In the genomic region with DNA sequence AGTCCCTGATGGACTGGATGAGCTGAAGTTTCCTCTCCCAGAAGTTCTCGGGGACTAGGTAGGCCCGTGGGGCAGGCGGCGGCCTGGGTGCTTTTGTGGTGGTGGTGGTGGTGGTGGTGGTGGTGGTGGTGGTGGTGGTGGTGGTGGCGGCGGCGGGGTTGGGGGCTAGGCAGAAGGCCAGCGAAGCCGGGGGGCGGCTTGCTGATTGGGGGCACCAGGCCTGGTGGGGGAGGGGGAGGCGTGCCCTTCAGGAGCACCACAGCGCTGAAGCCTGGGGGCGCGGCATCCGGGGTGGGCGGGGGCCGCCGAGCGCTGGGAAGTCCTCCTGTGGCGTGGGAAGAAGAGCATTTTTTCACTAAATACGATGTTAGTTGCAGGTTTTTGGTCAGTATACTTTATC, we compare ENCODE assay signal across 36 cellular contexts. TPM values are rescaled to one million over a fixed set of nuclear protein-coding genes. Genes with fewer than 3 reads are reported as not detected.
"Had no signal": no experiment of that assay in that cellular context is flagged by ENCODE, and none has a peak within 500 bp of the region (broad histone marks: within the 10 kb centered on the region; RNA-seq: fewer than 3 reads in every experiment).

No MANE protein-coding gene starts in this region.

- H3K9me3 Mint-ChIP-seq: activated naive CD8-positive, alpha-beta T cell treated with anti-CD3 and anti-CD28 coated beads for 36 hours; T-helper 1 cell treated with Interleukin-12 subunit alpha and Interleukin-12 subunit beta and Interleukin-4 antibody, amounts not matched to agents 30 μg/mL and 1 μg/mL, for 36 hours had no signal

- H3K36me3 Mint-ChIP-seq: activated naive CD8-positive, alpha-beta T cell treated with anti-CD3 and anti-CD28 coated beads for 36 hours; naive B cell had no signal

- H3K36me3 ChIP-seq: adrenal gland, brain microvascular endothelial cell, heart left ventricle, right atrium auricular region, transverse colon had no signal

- H3K27ac ChIP-seq: adrenal gland, brain microvascular endothelial cell, foreskin keratinocyte, heart left ventricle, parathyroid adenoma, psoas muscle, right atrium auricular region, skin epidermis, testis, transverse colon, VCaP had no signal

- H3K27ac Mint-ChIP-seq: activated naive CD8-positive, alpha-beta T cell treated with anti-CD3 and anti-CD28 coated beads for 36 hours; effector memory CD8-positive, alpha-beta T cell; mesothelial cell of epicardium; naive B cell; T-helper 1 cell treated with Interleukin-12 subunit alpha and Interleukin-12 subunit beta and Interleukin-4 antibody, amounts not matched to agents 30 μg/mL and 1 μg/mL, for 36 hours had no signal

- H3K9ac ChIP-seq: parathyroid adenoma had no signal

- H3K4me3 ChIP-seq: adrenal gland, psoas muscle, right atrium auricular region, skin epidermis, testis had no signal

- H3K27me3 ChIP-seq: adrenal gland, brain microvascular endothelial cell, right atrium auricular region, testis, transverse colon had no signal

- DNase-seq: activated CD4-positive, alpha-beta T cell treated with anti-CD3 and anti-CD28 coated beads for 48 hours; activated CD4-positive, alpha-beta T cell treated with anti-CD3 and anti-CD28 coated beads, Interleukin-2, amount 50 U/mL, for 48 hours; activated CD8-positive, alpha-beta memory T cell treated with anti-CD3 and anti-CD28 coated beads for 24 hours; activated effector memory CD4-positive, alpha-beta T cell treated with Interleukin-2 at 50 U/mL for 16 hours; activated naive CD4-positive, alpha-beta T cell treated with Interleukin-2 at 50 U/mL for 16 hours; activated naive CD8-positive, alpha-beta T cell treated with anti-CD3 and anti-CD28 coated beads for 36 hours; adrenal gland; aorta; brain microvascular endothelial cell; caudate nucleus; cortex of kidney; effector memory CD8-positive, alpha-beta T cell; foreskin keratinocyte; heart left ventricle; islet precursor cell; mammary epithelial cell; naive B cell; psoas muscle; stimulated activated CD4-positive, alpha-beta T cell treated with anti-CD3 and anti-CD28 coated beads, Interleukin-12 subunit alpha, Interleukin-12 subunit beta, amount 100 ng/mL, for 4 hours; stimulated activated CD4-positive, alpha-beta T cell treated with anti-CD3 and anti-CD28 coated beads, Interleukin-4, amount 100 ng/mL, for 1 hour; stimulated activated naive CD8-positive, alpha-beta T cell treated with anti-CD3 and anti-CD28 coated beads, Interleukin-15, Interleukin-2, amounts not matched to agents 100 U/mL and 50 U/mL, for 24 hours; T-helper 9 cell; testis; transverse colon had no signal

- H3K4me1 Mint-ChIP-seq: naive B cell had no signal

- H3K4me1 ChIP-seq: adrenal gland, foreskin keratinocyte, heart left ventricle, parathyroid adenoma, psoas muscle, right atrium auricular region, testis, transverse colon had no signal

- H3K4me3 Mint-ChIP-seq: activated naive CD8-positive, alpha-beta T cell treated with anti-CD3 and anti-CD28 coated beads for 36 hours; mesothelial cell of epicardium; T-helper 1 cell treated with Interleukin-12 subunit alpha and Interleukin-12 subunit beta and Interleukin-4 antibody, amounts not matched to agents 30 μg/mL and 1 μg/mL, for 36 hours had no signal

- ATAC-seq: effector memory CD8-positive, alpha-beta T cell; foreskin keratinocyte; heart left ventricle; psoas muscle; stimulated activated naive CD8-positive, alpha-beta T cell treated with anti-CD3 and anti-CD28 coated beads, Interleukin-15, Interleukin-2, amounts not matched to agents 100 U/mL and 50 U/mL, for 24 hours had no signal

- H3K9me3 ChIP-seq: heart left ventricle, psoas muscle, testis, transverse colon had no signal

RNA-seq across cellular contexts. Expression of gene SPATA31C1, which starts 26.9 kb away (rescaled TPM):
- total RNA-seq: activated naive CD8-positive, alpha-beta T cell treated with anti-CD3 and anti-CD28 coated beads for 36 hours; adrenal gland; aorta; chondrocyte; fibroblast of lung; foreskin keratinocyte; heart left ventricle; mammary epithelial cell; psoas muscle; right atrium auricular region; transverse colon had no signal
- polyA plus RNA-seq: adrenal gland, aorta, esophagus, fibroblast of lung, foreskin keratinocyte, heart left ventricle, liver, mammary epithelial cell, neural cell, psoas muscle, urinary bladder had no signal
